In genomic region chr14:20782280-20782890, GRCh38 we compare ENCODE assay signal across 8 cellular contexts. TPM values are rescaled to one million over a fixed set of nuclear protein-coding genes. Genes with fewer than 3 reads are reported as not detected.
A peak's percentile ranks its signal among the peaks of the same experiment; 100 is the strongest.
DNase-seq lines count a peak whose midpoint lies in the region; ATAC-seq, FAIRE-seq and TF ChIP-seq lines count a peak whose summit lies in the region.

No MANE protein-coding gene starts in this region.

- H2BK5ac ChIP-seq in H1 (ENCODE audit: low read depth, low read length): no peak overlapping the region; the same call in 1 of the 2 replicates

- no peak overlapping the region for H2BK12ac ChIP-seq in H1 (ENCODE audit: low read depth, low read length)

- no peak overlapping the region for H3K56ac ChIP-seq in H1 (replicated peaks; ENCODE audit: insufficient read length, low read depth, low read length)

- intact Hi-C loops in gastrocnemius medialis (cut with DNase I; ENCODE audit: low total_unique reads): no loop called here
- intact Hi-C loops in ascending aorta (cut with DNase I): no loop called here

- H3K27ac ChIP-seq in KOPT-K1 (ENCODE audit: low read depth, low read length, poor library complexity, severe bottlenecking) (peak overlapping the region; percentile 72), H1 (ENCODE audit: low read depth, low read length) (no peak overlapping the region), gastrocnemius medialis (peak overlapping the region in 3 of 4 donors; percentile 11 to 46 (median 25)), ascending aorta (peak overlapping the region in 1 of 2 donors; percentile 20)

- peak in 1 of 2 donors; percentile 23 for ATAC-seq in gastrocnemius medialis

- no peaks in the 10 kb centered on the region for H3K23me2 ChIP-seq in H1 (ENCODE audit: low read depth, low read length)

- H3K27me3 ChIP-seq in H1 (replicated peaks in 1 of 4; ENCODE audit: control insufficient read depth in 3 of 4, extremely low read depth in 1 of 4, insufficient read depth in 3 of 4, low read length in 3 of 4): no peaks in the 10 kb centered on the region
- H3K27me3 ChIP-seq in gastrocnemius medialis: no peaks in the 10 kb centered on the region
- H3K27me3 ChIP-seq in ascending aorta: no peaks in the 10 kb centered on the region

- H3K9ac ChIP-seq in H1 (replicated peaks in 1 of 4; ENCODE audit: extremely low read depth in 1 of 4, low read depth in 3 of 4, low read length in 3 of 4): no peak overlapping the region

- 47% methylated on average over 5 of the region's 5 CpGs; no CpG with 5 or more reads in 1 of the 2 experiments for WGBS in H1 (ENCODE audit: extremely low coverage in 1 of 2, insufficient coverage in 1 of 2, insufficient read length in 1 of 2, insufficient replicate concordance in 2 of 2, low coverage in 1 of 2, low lambda C conversion rate in 2 of 2, missing lambda C conversion rate in 1 of 2), 2 experiments

- peak; percentile 10 for DNase-seq in activated gamma-delta T cell treated with Interleukin-2 at 50 U/mL for 16 hours
- DNase-seq in activated gamma-delta T cell (lab: John Stamatoyannopoulos, UW): no peak
- DNase-seq in H1 (ENCODE audit: low read depth in 1 of 2, low spot score in 2 of 2): no peak
- DNase-seq in gastrocnemius medialis: no peak
- no peak for DNase-seq in kidney tubule cell (ENCODE audit: low spot score)
- DNase-seq in NCI-H1694 (lab: John Stamatoyannopoulos, UW): no peak
- no peak for DNase-seq in ascending aorta (ENCODE audit: low spot score in 2 of 2)

- H3K23ac ChIP-seq in H1 (ENCODE audit: insufficient read length): no peak overlapping the region

- no peak overlapping the region for H3K18ac ChIP-seq in H1 (ENCODE audit: extremely low read depth, low read length)

- H3K4me3 ChIP-seq in H1 (ENCODE audit: extremely low read depth in 1 of 4, insufficient read depth in 2 of 4, low read depth in 3 of 4, low read length in 4 of 4) (no peak overlapping the region), gastrocnemius medialis (peak overlapping the region in 1 of 4 donors; percentile 28), ascending aorta (peak overlapping the region in 1 of 2 donors; percentile 38)

- H3K79me2 ChIP-seq in H1 (ENCODE audit: control insufficient read depth in 1 of 2, insufficient read depth in 2 of 2, low read length in 2 of 2): no peaks in the 10 kb centered on the region

- peak overlapping the region; percentile 28 for H3K4ac ChIP-seq in H1 (replicated peaks; ENCODE audit: insufficient read length, low read depth, low read length)

- POLR2A ChIA-PET in H1 (lab: Charles Lee; ENCODE audit: partially characterized antibody): no interaction called here

- H3K9me3 ChIP-seq in KOPT-K1 (ENCODE audit: insufficient read depth, low read length, poor library complexity, severe bottlenecking): no peaks in the 10 kb centered on the region
- no peaks in the 10 kb centered on the region for H3K9me3 ChIP-seq in H1 (ENCODE audit: insufficient read depth in 2 of 2, low read depth in 1 of 2, low read length in 1 of 2)
- H3K9me3 ChIP-seq in gastrocnemius medialis: no peaks in the 10 kb centered on the region
- H3K9me3 ChIP-seq in ascending aorta: no peaks in the 10 kb centered on the region

- H3K4me1 ChIP-seq in H1 (replicated peaks in 1 of 4; ENCODE audit: control insufficient read depth in 3 of 4, insufficient read depth in 4 of 4, low read length in 3 of 4) (peaks cover 4 to 11% (median 5%) of the 10 kb centered on the region in 4 experiments; a peak in 6 of 7 replicates), gastrocnemius medialis (no peaks in the 10 kb centered on the region), ascending aorta (no peaks in the 10 kb centered on the region)

- no peak overlapping the region for H4K8ac ChIP-seq in H1 (ENCODE audit: extremely low read depth, insufficient read depth, low read length)

- no peak overlapping the region for H4K5ac ChIP-seq in H1 (ENCODE audit: insufficient read length, low read depth, low read length)

- no peak for TF ChIP-seq EP300 in H1 (IDR thresholded peaks at IDR 0.05; ENCODE audit: borderline replicate concordance in 1 of 2, low read depth in 2 of 2, low read length in 2 of 2)

- no peaks in the 10 kb centered on the region for H3K79me1 ChIP-seq in H1 (ENCODE audit: low read depth, low read length)

- no peak overlapping the region; the same call in 1 of the 2 replicates for H2AFZ ChIP-seq in H1 (ENCODE audit: low read length)

- no peak for TF ChIP-seq RAD21 in H1 (IDR thresholded peaks at IDR 0.05 in 1 of 2, conservative IDR thresholded peaks at IDR 0.05 in 1 of 2; ENCODE audit: low read depth in 2 of 2, low read length in 2 of 2)

- no peaks in the 10 kb centered on the region for H4K20me1 ChIP-seq in H1 (replicated peaks in 1 of 2; ENCODE audit: control insufficient read depth in 1 of 2, insufficient read depth in 2 of 2, low read length in 2 of 2)

- H4K91ac ChIP-seq in H1 (replicated peaks; ENCODE audit: insufficient read length, low read length): no peak overlapping the region

- no peak overlapping the region for H2BK120ac ChIP-seq in H1 (replicated peaks; ENCODE audit: low read depth, low read length)

- no peak overlapping the region for H3K14ac ChIP-seq in H1 (ENCODE audit: insufficient read length)

- peak overlapping the region; percentile 75; the same call in 1 of the 2 replicates for H2BK20ac ChIP-seq in H1 (ENCODE audit: low read length)

- in situ Hi-C loops in gastrocnemius medialis (cut with MboI; ENCODE audit: low sequenced_read_pairs in 4 of 4): no loop called here

- no peaks in the 10 kb centered on the region for H3K36me3 ChIP-seq in KOPT-K1 (ENCODE audit: insufficient read depth, low read length)
- H3K36me3 ChIP-seq in H1 (ENCODE audit: control insufficient read depth in 2 of 4, insufficient read depth in 4 of 4, low read length in 3 of 4): no peaks in the 10 kb centered on the region
- no peaks in the 10 kb centered on the region for H3K36me3 ChIP-seq in gastrocnemius medialis
- no peaks in the 10 kb centered on the region for H3K36me3 ChIP-seq in ascending aorta

- H3K4me2 ChIP-seq in H1 (ENCODE audit: insufficient read depth in 1 of 2, low read depth in 2 of 2, low read length in 2 of 2): peak overlapping the region; percentile 26 to 38; a peak in 2 of 4 replicates

- TF ChIP-seq CTCF in H1 (IDR thresholded peaks at IDR 0.05; ENCODE audit: control extremely low read depth in 1 of 3, insufficient read depth in 1 of 3, low read depth in 1 of 3, low read length in 3 of 3) (no peak), gastrocnemius medialis (IDR thresholded peaks at IDR 0.05 in 4 of 5, conservative IDR thresholded peaks at IDR 0.05 in 1 of 5) (no peak), ascending aorta (IDR thresholded peaks at IDR 0.05) (no peak)

- no peak for TF ChIP-seq POLR2A in H1 (IDR thresholded peaks at IDR 0.05; ENCODE audit: control extremely low read depth in 1 of 2, low read depth in 2 of 2, low read length in 2 of 2)
- TF ChIP-seq POLR2A in gastrocnemius medialis (IDR thresholded peaks at IDR 0.05): no peak

- CTCF ChIA-PET in H1 (lab: Charles Lee; ENCODE audit: partially characterized antibody): interaction anchor here (0.8 to 2.5 kb wide), 3 partner anchors 8 to 73 kb away, joined by 3 to 10 read pairs (median 3); no protein-coding TSS in a partner anchor

- no peak overlapping the region for H2AK5ac ChIP-seq in H1 (ENCODE audit: low read depth, low read length)

- FAIRE-seq in H1 (lab: Jason Lieb, UNC): peak; percentile 80

- H2BK15ac ChIP-seq in H1 (ENCODE audit: low read length): no peak overlapping the region

RNA-seq across cellular contexts. Expression of gene RNASE6, which starts 1.3 kb away (rescaled TPM):
- not detected in 2 replicates for total RNA-seq in H1 (2021; fragmentation: NEBNext Ultra II Directional; extraction: Animal tissue kit (Norgen Biotek cat#: 25700))
- polyA plus RNA-seq in H1 (2011; rRNA removed): 0.12 TPM in 1 of 2 replicates, not detected in the other
- not detected for polyA plus RNA-seq in H1 (2011; cell fraction: cytosol; rRNA removed)
- not detected for polyA plus RNA-seq in H1 (2011; cell fraction: nucleus; rRNA removed)
- polyA plus RNA-seq in H1 (2012, experiment 1 of 2): not detected in 4 replicates
- 0.25 TPM for polyA plus RNA-seq in H1 (2012, experiment 2 of 2)
- 0.22 TPM for polyA plus RNA-seq in H1 (2013, experiment 1 of 2)
- 0.42 TPM for polyA plus RNA-seq in H1 (2013, experiment 2 of 2)
- not detected in 2 replicates for polyA minus RNA-seq in H1 (2011; rRNA and poly(A)+ RNA removed)
- not detected for polyA minus RNA-seq in H1 (2011; cell fraction: cytosol; rRNA and poly(A)+ RNA removed)
- not detected for polyA minus RNA-seq in H1 (2011; cell fraction: nucleus; rRNA and poly(A)+ RNA removed)
- total RNA-seq in gastrocnemius medialis (1 to 10 TPM in 3 of 4 donors, under 1 TPM in 1; 0.61 to 5.9 (median 4.8) TPM), ascending aorta (0.96 TPM)

RNA-seq across cellular contexts. Expression of gene EDDM3B, which starts 14.2 kb away (rescaled TPM):
- not detected in 2 replicates for total RNA-seq in H1 (2021; fragmentation: NEBNext Ultra II Directional; extraction: Animal tissue kit (Norgen Biotek cat#: 25700))
- polyA plus RNA-seq in H1 (2011; rRNA removed): not detected in 2 replicates
- not detected for polyA plus RNA-seq in H1 (2011; cell fraction: cytosol; rRNA removed)
- not detected for polyA plus RNA-seq in H1 (2011; cell fraction: nucleus; rRNA removed)
- polyA plus RNA-seq in H1 (2012, experiment 1 of 2): not detected in 4 replicates
- polyA plus RNA-seq in H1 (2012, experiment 2 of 2): not detected
- polyA plus RNA-seq in H1 (2013, experiment 1 of 2): not detected
- polyA plus RNA-seq in H1 (2013, experiment 2 of 2): not detected
- not detected in 2 replicates for polyA minus RNA-seq in H1 (2011; rRNA and poly(A)+ RNA removed)
- not detected for polyA minus RNA-seq in H1 (2011; cell fraction: cytosol; rRNA and poly(A)+ RNA removed)
- polyA minus RNA-seq in H1 (2011; cell fraction: nucleus; rRNA and poly(A)+ RNA removed): not detected
- total RNA-seq in gastrocnemius medialis: not detected
- not detected for total RNA-seq in ascending aorta

RNA-seq across cellular contexts. Expression of gene RNASE1, which starts 20.3 kb away (rescaled TPM):
- 2.2 and 3.0 TPM in 2 replicates for total RNA-seq in H1 (2021; fragmentation: NEBNext Ultra II Directional; extraction: Animal tissue kit (Norgen Biotek cat#: 25700))
- polyA plus RNA-seq in H1 (2011; rRNA removed): 10.2 and 13.4 TPM in 2 replicates
- polyA plus RNA-seq in H1 (2011; cell fraction: cytosol; rRNA removed): 9.9 TPM
- polyA plus RNA-seq in H1 (2011; cell fraction: nucleus; rRNA removed): 44.7 TPM
- 5.2 to 10.2 TPM (median 9.3 TPM) in 4 replicates for polyA plus RNA-seq in H1 (2012, experiment 1 of 2)
- 3.0 TPM for polyA plus RNA-seq in H1 (2012, experiment 2 of 2)
- 0.87 TPM for polyA plus RNA-seq in H1 (2013, experiment 1 of 2)
- polyA plus RNA-seq in H1 (2013, experiment 2 of 2): 0.85 TPM
- 6.5 and 7.7 TPM in 2 replicates for polyA minus RNA-seq in H1 (2011; rRNA and poly(A)+ RNA removed)
- not detected for polyA minus RNA-seq in H1 (2011; cell fraction: cytosol; rRNA and poly(A)+ RNA removed)
- 3.8 TPM for polyA minus RNA-seq in H1 (2011; cell fraction: nucleus; rRNA and poly(A)+ RNA removed)
- total RNA-seq in gastrocnemius medialis: 100 to 1,000 TPM; 157 to 198 (median 190) TPM
- 515 TPM for total RNA-seq in ascending aorta

RNA-seq across cellular contexts. Expression of gene EDDM3A, which starts 36.7 kb away (rescaled TPM):
- not detected in 2 replicates for total RNA-seq in H1 (2021; fragmentation: NEBNext Ultra II Directional; extraction: Animal tissue kit (Norgen Biotek cat#: 25700))
- polyA plus RNA-seq in H1 (2011; rRNA removed): 0.09 and 0.11 TPM in 2 replicates
- polyA plus RNA-seq in H1 (2011; cell fraction: cytosol; rRNA removed): 0.12 TPM
- polyA plus RNA-seq in H1 (2011; cell fraction: nucleus; rRNA removed): not detected
- 0.19 TPM in 1 of 4 replicates, not detected in the others for polyA plus RNA-seq in H1 (2012, experiment 1 of 2)
- not detected for polyA plus RNA-seq in H1 (2012, experiment 2 of 2)
- polyA plus RNA-seq in H1 (2013, experiment 1 of 2): not detected
- not detected for polyA plus RNA-seq in H1 (2013, experiment 2 of 2)
- not detected in 2 replicates for polyA minus RNA-seq in H1 (2011; rRNA and poly(A)+ RNA removed)
- polyA minus RNA-seq in H1 (2011; cell fraction: cytosol; rRNA and poly(A)+ RNA removed): not detected
- polyA minus RNA-seq in H1 (2011; cell fraction: nucleus; rRNA and poly(A)+ RNA removed): not detected
- total RNA-seq in gastrocnemius medialis (not detected), ascending aorta (not detected)

Comparison
In these comparisons a context has a peak if more than half of its experiments do, and no peak if none do; other contexts are left out.
1. RNA of gene RNASE1, which starts 20.3 kb away (total RNA-seq): 515 TPM in ascending aorta (single experiment) and 157 to 198 TPM in gastrocnemius medialis; 2.2 to 3.0 TPM in H1; every median in the first group is over 10 times any median in the second.